In the genomic region with DNA sequence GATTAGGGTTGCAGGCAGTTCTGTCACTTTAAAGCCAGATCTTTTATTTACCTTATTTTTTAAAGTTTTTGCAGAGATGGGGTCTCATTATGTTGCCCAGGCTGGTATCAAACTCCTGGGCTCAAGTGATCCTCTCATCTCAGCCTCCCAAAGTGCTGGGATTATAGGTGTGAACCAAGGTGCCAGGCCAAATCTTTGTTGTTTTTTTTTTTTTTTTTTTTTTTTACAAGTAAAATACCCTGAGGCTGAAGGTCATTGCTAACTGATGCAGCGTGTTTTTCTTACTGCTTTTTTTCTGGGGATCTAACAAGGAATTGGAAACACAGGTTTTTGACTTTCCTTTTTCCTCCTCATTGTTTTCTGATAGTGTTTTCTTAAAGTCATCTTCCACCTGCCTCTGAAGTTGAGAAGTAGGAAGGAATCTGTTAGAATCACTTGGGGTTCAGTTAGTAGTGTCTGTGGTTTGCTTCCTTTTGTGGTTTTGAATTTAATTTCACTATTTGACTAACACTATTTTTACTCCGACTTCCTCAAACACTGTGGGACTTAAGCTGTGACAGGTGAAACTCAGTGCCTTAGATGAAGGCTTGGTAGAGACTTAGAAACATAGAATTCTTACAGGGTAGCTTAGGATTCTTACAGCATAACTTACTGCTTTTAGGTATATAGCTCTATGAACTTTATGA, we compare ENCODE assay signal across 9 cellular contexts. TPM values are rescaled to one million over a fixed set of nuclear protein-coding genes. Genes with fewer than 3 reads are reported as not detected.
DNase-seq lines count a peak whose midpoint lies in the region; ATAC-seq and TF ChIP-seq lines count a peak whose summit lies in the region.
"Had no signal": no experiment of that assay in that cellular context is flagged by ENCODE, and none has a peak within 500 bp of the region (broad histone marks: within the 10 kb centered on the region; RNA-seq: fewer than 3 reads in every experiment).

No MANE protein-coding gene starts in this region.

- no peaks in the 10 kb centered on the region for H3K9me3 ChIP-seq in H9 (ENCODE audit: control insufficient read depth, low read depth, low read length)
- no peaks in the 10 kb centered on the region for H3K9me3 ChIP-seq in MM.1S (replicated peaks; ENCODE audit: insufficient read depth, low read length)
- H3K9me3 ChIP-seq: SJCRH30 had no signal

- peaks cover 18% of the 10 kb centered on the region for H3F3A ChIP-seq in MM.1S (ENCODE audit: insufficient read depth, low read length)

- ATAC-seq in GM18508 (IDR thresholded peaks at IDR 0.05; ENCODE audit: insufficient read depth, unreplicated experiment) (peak; percentile 68), esophagus mucosa (peak; percentile 58)

- no peak overlapping the region for H2BK5ac ChIP-seq in H9 (ENCODE audit: insufficient read length, low read length)

- no peak overlapping the region for H3K4me2 ChIP-seq in H9 (ENCODE audit: insufficient read depth, insufficient read length, low read length)
- peak overlapping the region; percentile 48 for H3K4me2 ChIP-seq in MM.1S (ENCODE audit: low read depth, low read length)

- H4K91ac ChIP-seq in H9 (ENCODE audit: insufficient read length, low read depth, low read length): no peak overlapping the region

- H2AK5ac ChIP-seq in H9 (ENCODE audit: insufficient read length, low read length): no peak overlapping the region

- H3T11ph ChIP-seq in H9 (ENCODE audit: low read length): no peak overlapping the region

- no peaks in the 10 kb centered on the region for H3K4me1 ChIP-seq in H9 (ENCODE audit: insufficient read depth, low read length)
- H3K4me1 ChIP-seq in MM.1S (ENCODE audit: low read length): peaks cover 22% of the 10 kb centered on the region
- H3K4me1 ChIP-seq: SJCRH30 had no signal

- peak overlapping the region in 2 of 3 experiments; percentile 25 to 39; a peak in 5 of 7 replicates for H3K27ac Mint-ChIP-seq in H9

- TF ChIP-seq CTCF in H9 (conservative IDR thresholded peaks at IDR 0.05) (no peak), MM.1S (IDR thresholded peaks at IDR 0.05; ENCODE audit: low read length) (no peak)

- H3K9me2 ChIP-seq in MM.1S (replicated peaks; ENCODE audit: insufficient read depth, low read length): no peaks in the 10 kb centered on the region

- H2BK12ac ChIP-seq in H9 (ENCODE audit: insufficient read length, low read depth, low read length): no peak overlapping the region

- H3K36me3 Mint-ChIP-seq in H9 (ENCODE audit: insufficient read depth in 1 of 3, low read depth in 3 of 3): peaks cover 6 to 18% (median 16%) of the 10 kb centered on the region in 3 experiments; a peak in 5 of 7 replicates

- no peak overlapping the region for H3K4ac ChIP-seq in H9 (ENCODE audit: low read depth, low read length)

- no peak overlapping the region for H2BK120ac ChIP-seq in H9 (ENCODE audit: low read depth, low read length, poor library complexity, severe bottlenecking)

- no peak overlapping the region; the same call in 1 of the 2 replicates for H3K4me3 ChIP-seq in MM.1S (ENCODE audit: low read length)
- H3K4me3 ChIP-seq: SJCRH30 had no signal

- H3K18ac ChIP-seq in H9 (ENCODE audit: insufficient read length, low read depth, low read length): no peak overlapping the region

- H3K27ac ChIP-seq in H9 (ENCODE audit: insufficient read length, low read depth, low read length): no peak overlapping the region
- H3K27ac ChIP-seq in MM.1S (ENCODE audit: low read length): peak overlapping the region; percentile 21; the same call in 1 of the 2 replicates
- H3K27ac ChIP-seq: SJCRH30 had no signal

- peaks cover 2 to 4% of the 10 kb centered on the region in 2 experiments; a peak in 2 of 4 replicates for H3K4me1 Mint-ChIP-seq in H9

- no peak overlapping the region for H3K14ac ChIP-seq in H9 (ENCODE audit: insufficient read depth, low read length)

- H2BK20ac ChIP-seq in H9 (ENCODE audit: low read depth, low read length, poor library complexity, severe bottlenecking): no peak overlapping the region

- DNase-seq in H9 (no peak), MM.1S (peak; percentile 85), SHP77 (lab: John Stamatoyannopoulos, UW) (no peak), NCI-H1694 treated with DMSO at 0.1 percent for 48 hours (lab: John Stamatoyannopoulos, UW) (no peak), NCI-H524 treated with DMSO at 0.1 percent for 48 hours (lab: John Stamatoyannopoulos, UW) (no peak), foreskin melanocyte (no peak)

- H3K79me2 ChIP-seq in H9 (ENCODE audit: insufficient read depth, low read length) (peaks cover 19% of the 10 kb centered on the region; the same call in 1 of the 2 replicates), MM.1S (ENCODE audit: low read length) (peaks cover 97% of the 10 kb centered on the region)

- no peak overlapping the region for H2AFZ ChIP-seq in H9 (ENCODE audit: low read length)
- H2AFZ ChIP-seq in MM.1S (ENCODE audit: low read length): no peak overlapping the region

- H3K23me2 ChIP-seq in H9 (ENCODE audit: insufficient read length, low read depth, low read length, poor library complexity, severe bottlenecking): no peaks in the 10 kb centered on the region

- H3K27me3 Mint-ChIP-seq in H9 (ENCODE audit: low read depth): no peaks in the 10 kb centered on the region

- H3K9me3 Mint-ChIP-seq in H9: no peaks in the 10 kb centered on the region

- H3K9ac ChIP-seq in H9 (ENCODE audit: extremely low read depth, insufficient read length, low read length) (no peak overlapping the region), MM.1S (ENCODE audit: low read length) (no peak overlapping the region)

- WGBS in H9 (ENCODE audit: extremely low coverage, insufficient read length, low lambda C conversion rate): no CpG with 5 or more reads among the region's 2 CpGs

- H4K20me1 ChIP-seq in H9 (ENCODE audit: control insufficient read depth, insufficient read depth, insufficient read length) (no peaks in the 10 kb centered on the region), MM.1S (ENCODE audit: insufficient read depth, low read length) (peaks cover 80% of the 10 kb centered on the region)

- H3K36me3 ChIP-seq in MM.1S (replicated peaks; ENCODE audit: insufficient read depth, low read length): peaks cover 13% of the 10 kb centered on the region; the same call in 1 of the 2 replicates

- no peak overlapping the region for H4K8ac ChIP-seq in H9 (replicated peaks; ENCODE audit: insufficient read length, low read depth, low read length)

- no peak overlapping the region for H3K56ac ChIP-seq in H9 (ENCODE audit: insufficient read length, low read depth, low read length)

- H3K27me3 ChIP-seq in H9 (ENCODE audit: insufficient read depth, low read length) (no peaks in the 10 kb centered on the region), MM.1S (replicated peaks; ENCODE audit: insufficient read depth, low read length) (no peaks in the 10 kb centered on the region)
- H3K27me3 ChIP-seq: SJCRH30 had no signal

- no peak overlapping the region for H3K4me3 Mint-ChIP-seq in H9

- no peak overlapping the region for H3K23ac ChIP-seq in H9 (ENCODE audit: insufficient read length, low read depth, low read length)

- no peak overlapping the region for H4K5ac ChIP-seq in H9 (ENCODE audit: insufficient read length, low read depth, low read length)

- no peak overlapping the region for H2BK15ac ChIP-seq in H9 (ENCODE audit: low read depth, low read length)

- H3K79me1 ChIP-seq in H9 (ENCODE audit: insufficient read depth, low read depth, low read length, poor library complexity, severe bottlenecking): peaks cover 12% of the 10 kb centered on the region

RNA-seq across cellular contexts. Expression of a gene that starts 22.2 kb away (rescaled TPM):
- total RNA-seq in H9 (2021) (241 and 254 TPM in 2 replicates), esophagus mucosa (142 TPM)
